9 cellular contexts compared by ENCODE assay signal in the genomic region with DNA sequence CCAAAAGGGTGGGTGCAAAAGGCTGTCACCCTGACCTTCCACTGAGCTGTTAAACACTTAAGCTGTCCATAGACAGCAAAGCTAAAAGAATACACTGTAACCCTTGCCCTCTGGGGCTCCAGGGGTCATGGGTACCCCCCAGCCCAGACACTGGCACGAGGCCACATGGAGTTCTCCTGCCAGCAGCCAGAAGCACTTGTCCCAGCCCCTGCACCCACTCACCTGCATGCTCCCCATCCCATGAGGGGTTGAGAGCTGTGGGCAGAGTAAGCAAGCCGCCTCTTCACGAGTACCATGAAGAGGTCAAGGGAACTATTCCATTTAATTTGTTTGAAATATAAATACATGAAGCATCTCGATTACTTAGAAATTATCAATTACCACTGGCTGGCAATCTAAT.
"Had no signal": no experiment of that assay in that cellular context is flagged by ENCODE, and none has a peak within 500 bp of the region (broad histone marks: within the 10 kb centered on the region; RNA-seq: fewer than 3 reads in every experiment).

No MANE protein-coding gene starts in this region.

- ATAC-seq: HCT116, K562 had no signal

- H3K36me3 ChIP-seq: HAP-1 had no signal

- H3K27ac ChIP-seq: GM23248 had no signal

- H3K4me3 Mint-ChIP-seq: HFFc6 had no signal

- H3K4me3 ChIP-seq: GM23248, HAP-1, K562 had no signal

- H3K4me1 ChIP-seq: HAP-1 had no signal

- H3K9me3 ChIP-seq: HAP-1 had no signal

- H3K27ac Mint-ChIP-seq: HFFc6 had no signal

- H3K9me3 Mint-ChIP-seq: HFFc6 had no signal

- DNase-seq: GM23248, GOT3, H7, HFFc6, IMR-90 had no signal

- H3K9ac ChIP-seq: GM23248 had no signal

- FAIRE-seq: HTR-8/SVneo had no signal

- H2AFZ ChIP-seq: GM23248 had no signal
